ENCODE assay signal across 19 cellular contexts in genomic region chr11:45927332-45927683, GRCh38. TPM values are rescaled to one million over a fixed set of nuclear protein-coding genes. Genes with fewer than 3 reads are reported as not detected.
DNase-seq lines count a peak whose midpoint lies in the region; ATAC-seq and TF ChIP-seq lines count a peak whose summit lies in the region.
"Had no signal": no experiment of that assay in that cellular context is flagged by ENCODE, and none has a peak within 500 bp of the region (broad histone marks: within the 10 kb centered on the region; RNA-seq: fewer than 3 reads in every experiment).

No MANE protein-coding gene starts in this region.

- peaks cover 41% of the 10 kb centered on the region for H3K4me1 Mint-ChIP-seq in activated T-cell treated with anti-CD3 and anti-CD28 coated beads, Interleukin-2, amount 50 U/mL, for 24 hours (ENCODE audit: low read depth)
- H3K4me1 Mint-ChIP-seq in endothelial cell (ENCODE audit: unreplicated experiment): peaks cover 9% of the 10 kb centered on the region
- H3K4me1 Mint-ChIP-seq in stimulated activated memory B cell treated with anti-CD40 and anti-IgM and Interleukin-4, amounts not matched to agents 10 μg/mL and 1 μg/mL and 100 μg/mL, for 72 hours: peaks cover 74% of the 10 kb centered on the region

- no peaks in the 10 kb centered on the region for H3K9me3 Mint-ChIP-seq in activated T-cell treated with anti-CD3 and anti-CD28 coated beads, Interleukin-2, amount 50 U/mL, for 24 hours
- H3K9me3 Mint-ChIP-seq in endothelial cell (ENCODE audit: unreplicated experiment): no peaks in the 10 kb centered on the region
- no peaks in the 10 kb centered on the region for H3K9me3 Mint-ChIP-seq in stimulated activated memory B cell treated with anti-CD40 and anti-IgM and Interleukin-4, amounts not matched to agents 10 μg/mL and 1 μg/mL and 100 μg/mL, for 72 hours
- H3K9me3 Mint-ChIP-seq: activated T-helper 2 cell treated with anti-CD3 and anti-CD28 coated beads, Interferon-gamma antibody, Interleukin-2, Interleukin-4, amounts not matched to agents 10 μg/mL and 5 μg/mL and 100 μg/mL, durations not matched to agents 14 hours and 24 hours and 36 hours had no signal

- peak overlapping the region; percentile 29 for H3K27ac Mint-ChIP-seq in activated T-cell treated with anti-CD3 and anti-CD28 coated beads, Interleukin-2, amount 50 U/mL, for 24 hours
- peak overlapping the region; percentile 36 for H3K27ac Mint-ChIP-seq in endothelial cell (ENCODE audit: unreplicated experiment)
- peak overlapping the region; percentile 94 for H3K27ac Mint-ChIP-seq in stimulated activated memory B cell treated with anti-CD40 and anti-IgM and Interleukin-4, amounts not matched to agents 10 μg/mL and 1 μg/mL and 100 μg/mL, for 72 hours
- H3K27ac Mint-ChIP-seq: activated CD4-positive, alpha-beta T cell treated with anti-CD3 and anti-CD28 coated beads for 36 hours; activated T-helper 2 cell treated with anti-CD3 and anti-CD28 coated beads, Interferon-gamma antibody, Interleukin-2, Interleukin-4, amounts not matched to agents 10 μg/mL and 5 μg/mL and 100 μg/mL, durations not matched to agents 14 hours and 24 hours and 36 hours had no signal

- peak; percentile 28 for DNase-seq in activated T-cell treated with anti-CD3 and anti-CD28 coated beads, Interleukin-2, amount 50 U/mL, for 24 hours
- DNase-seq in activated T-cell treated with anti-CD3 and anti-CD28 coated beads, Interleukin-2, amount 50 U/mL, for 1 hour: no peak
- DNase-seq in MV-4-11 (lab: John Stamatoyannopoulos, UW): peak; percentile 11
- DNase-seq in endothelial cell (ENCODE audit: low spot score): no peak
- no peak for DNase-seq in NCI-H446 (lab: John Stamatoyannopoulos, UW)
- no peak for DNase-seq in OCI-M1 (lab: John Stamatoyannopoulos, UW)
- DNase-seq: activated CD4-positive, alpha-beta T cell treated with anti-CD3 and anti-CD28 coated beads for 36 hours; anterior cingulate cortex; COR-L47; GDM1; Kasumi-1; mesenchymal stem cell; NCI-H1436; NCI-H2227 treated with DMSO at 0.1 percent for 48 hours had no signal

- peaks cover 11% of the 10 kb centered on the region for H3K27me3 Mint-ChIP-seq in activated T-cell treated with anti-CD3 and anti-CD28 coated beads, Interleukin-2, amount 50 U/mL, for 24 hours
- H3K27me3 Mint-ChIP-seq in endothelial cell (ENCODE audit: unreplicated experiment): peaks cover 30% of the 10 kb centered on the region
- H3K27me3 Mint-ChIP-seq in stimulated activated memory B cell treated with anti-CD40 and anti-IgM and Interleukin-4, amounts not matched to agents 10 μg/mL and 1 μg/mL and 100 μg/mL, for 72 hours: no peaks in the 10 kb centered on the region

- no peak for TF ChIP-seq CTCF in endothelial cell (IDR thresholded peaks at IDR 0.05; ENCODE audit: unreplicated experiment)

- ATAC-seq in stimulated activated memory B cell treated with anti-CD40 and anti-IgM and Interleukin-4, amounts not matched to agents 10 μg/mL and 1 μg/mL and 100 μg/mL, for 72 hours: no peak
- ATAC-seq in HG03432 (IDR thresholded peaks at IDR 0.05; ENCODE audit: unreplicated experiment): no peak
- ATAC-seq: activated CD4-positive, alpha-beta T cell treated with anti-CD3 and anti-CD28 coated beads for 36 hours; upper lobe of right lung had no signal

- no peak overlapping the region for H3K4me3 Mint-ChIP-seq in activated T-cell treated with anti-CD3 and anti-CD28 coated beads, Interleukin-2, amount 50 U/mL, for 24 hours
- no peak overlapping the region for H3K4me3 Mint-ChIP-seq in endothelial cell (ENCODE audit: unreplicated experiment)
- H3K4me3 Mint-ChIP-seq in stimulated activated memory B cell treated with anti-CD40 and anti-IgM and Interleukin-4, amounts not matched to agents 10 μg/mL and 1 μg/mL and 100 μg/mL, for 72 hours: no peak overlapping the region
- H3K4me3 Mint-ChIP-seq: activated CD4-positive, alpha-beta T cell treated with anti-CD3 and anti-CD28 coated beads for 36 hours had no signal

- peaks cover 8% of the 10 kb centered on the region for H3K36me3 Mint-ChIP-seq in activated T-cell treated with anti-CD3 and anti-CD28 coated beads, Interleukin-2, amount 50 U/mL, for 24 hours (ENCODE audit: low read depth)
- H3K36me3 Mint-ChIP-seq in endothelial cell (ENCODE audit: low read depth, unreplicated experiment): peaks cover 12% of the 10 kb centered on the region
- H3K36me3 Mint-ChIP-seq in stimulated activated memory B cell treated with anti-CD40 and anti-IgM and Interleukin-4, amounts not matched to agents 10 μg/mL and 1 μg/mL and 100 μg/mL, for 72 hours: peaks cover 25% of the 10 kb centered on the region

RNA-seq across cellular contexts. Expression of gene LARGE2, which starts 4.9 kb away (rescaled TPM):
- total RNA-seq in endothelial cell (ENCODE audit: unreplicated experiment): 0.95 TPM
- total RNA-seq: glomerular endothelial cell had no signal

RNA-seq across cellular contexts. Expression of gene PEX16, which starts 9.6 kb away (rescaled TPM):
- total RNA-seq in endothelial cell (ENCODE audit: unreplicated experiment): 28.1 TPM

RNA-seq across cellular contexts. Expression of gene FREY1, which starts 20.2 kb away (rescaled TPM):
- total RNA-seq in endothelial cell (ENCODE audit: unreplicated experiment): 1.1 TPM

RNA-seq across cellular contexts. Expression of gene MAPK8IP1, which starts 41.9 kb away (rescaled TPM):
- total RNA-seq in endothelial cell (ENCODE audit: unreplicated experiment): 3.7 TPM

Comparison
In these comparisons a context has a peak if more than half of its experiments do, and no peak if none do; other contexts are left out.
1. DNase-seq: peak in activated T-cell treated with anti-CD3 and anti-CD28 coated beads, Interleukin-2, amount 50 U/mL, for 24 hours (single experiment) and MV-4-11 (single experiment); none in activated T-cell treated with anti-CD3 and anti-CD28 coated beads, Interleukin-2, amount 50 U/mL, for 1 hour (single experiment), endothelial cell (single experiment), NCI-H446 (0 of 2) and OCI-M1 (single experiment).
2. H3K27ac Mint-ChIP-seq: peak in every context shown above with its lines; median percentile 94 in stimulated activated memory B cell treated with anti-CD40 and anti-IgM and Interleukin-4, amounts not matched to agents 10 μg/mL and 1 μg/mL and 100 μg/mL, for 72 hours; 36 in endothelial cell; 29 in activated T-cell treated with anti-CD3 and anti-CD28 coated beads, Interleukin-2, amount 50 U/mL, for 24 hours.